In genomic region chr2:109421606-109422005, GRCh38 we compare ENCODE assay signal across 15 cellular contexts.
DNase-seq lines count a peak whose midpoint lies in the region; ATAC-seq and TF ChIP-seq lines count a peak whose summit lies in the region.
"Had no signal": no experiment of that assay in that cellular context is flagged by ENCODE, and none has a peak within 500 bp of the region (broad histone marks: within the 10 kb centered on the region; RNA-seq: fewer than 3 reads in every experiment).

No MANE protein-coding gene starts in this region.

- TF ChIP-seq POLR2A in thyroid gland (IDR thresholded peaks at IDR 0.05) = no peak

- TF ChIP-seq CTCF in chondrocyte (IDR thresholded peaks at IDR 0.05) = no peak
- no peak for TF ChIP-seq CTCF in psoas muscle (IDR thresholded peaks at IDR 0.05)
- no peak for TF ChIP-seq CTCF in thyroid gland (IDR thresholded peaks at IDR 0.05)

- peak overlapping the region; percentile 51 for H3K27ac Mint-ChIP-seq in chondrocyte (ENCODE audit: unreplicated experiment)
- H3K27ac Mint-ChIP-seq: CD4-positive, alpha-beta memory T cell; H9 had no signal

- peaks cover 9% of the 10 kb centered on the region for H3K9me3 ChIP-seq in BLaER1
- no peaks in the 10 kb centered on the region for H3K9me3 ChIP-seq in psoas muscle
- no peaks in the 10 kb centered on the region for H3K9me3 ChIP-seq in thyroid gland
- H3K9me3 ChIP-seq: Caco-2 had no signal

- H3K27me3 ChIP-seq in BLaER1 = no peaks in the 10 kb centered on the region
- H3K27me3 ChIP-seq in psoas muscle (ENCODE audit: insufficient read depth in 3 of 3, low read length in 2 of 3) = no peaks in the 10 kb centered on the region
- no peaks in the 10 kb centered on the region for H3K27me3 ChIP-seq in thyroid gland
- no peaks in the 10 kb centered on the region for H3K27me3 ChIP-seq in H7 (ENCODE audit: control insufficient read depth, insufficient read depth, low read length)

- no peak overlapping the region for H3K4me3 ChIP-seq in BLaER1
- no peak overlapping the region for H3K4me3 ChIP-seq in psoas muscle
- H3K4me3 ChIP-seq in thyroid gland (replicated peaks in 1 of 3) = no peak overlapping the region
- H3K4me3 ChIP-seq in H7 (ENCODE audit: insufficient read depth, low read depth, low read length) = no peak overlapping the region
- H3K4me3 ChIP-seq: GM23248 had no signal

- DNase-seq in chondrocyte (ENCODE audit: low spot score) (peak; percentile 24), psoas muscle (no peak), thyroid gland (no peak), COLO829 (ENCODE audit: low spot score) (no peak), H7 (no peak)
- DNase-seq: 8988T; Caco-2; CD4-positive, alpha-beta memory T cell; GF-D8; GM23248; H9 had no signal

- H3K27me3 Mint-ChIP-seq in chondrocyte (ENCODE audit: low read depth) = no peaks in the 10 kb centered on the region

- peaks cover 42% of the 10 kb centered on the region for H3K36me3 Mint-ChIP-seq in chondrocyte (ENCODE audit: low read depth)
- H3K36me3 Mint-ChIP-seq: CD4-positive, alpha-beta memory T cell had no signal

- intact Hi-C loops in psoas muscle (cut with DNase I) = loop anchor here in 1 of 2 donors (5.0 kb wide), 1 partner anchor 39 kb away; no protein-coding TSS in a partner anchor
- intact Hi-C loops in thyroid gland (cut with DNase I) = no loop called here

- 80 to 90% (median 85%) methylated on average over 3 of the region's 3 CpGs for WGBS in psoas muscle, 3 donors
- 97 to 100% methylated on average over 3 of the region's 3 CpGs for WGBS in thyroid gland, 2 donors

- no peaks in the 10 kb centered on the region for H4K20me1 ChIP-seq in BLaER1

- H3K4me1 ChIP-seq in BLaER1 = peaks cover 50% of the 10 kb centered on the region
- peaks cover 24% of the 10 kb centered on the region for H3K4me1 ChIP-seq in psoas muscle
- peaks cover 11 to 36% of the 10 kb centered on the region in 2 donors for H3K4me1 ChIP-seq in thyroid gland

- no peak overlapping the region for H3K9ac ChIP-seq in BLaER1
- H3K9ac ChIP-seq: GM23248, KMS-11 had no signal

- H3K9me3 Mint-ChIP-seq in chondrocyte (ENCODE audit: low read depth) = no peaks in the 10 kb centered on the region
- H3K9me3 Mint-ChIP-seq: CD4-positive, alpha-beta memory T cell; H9 had no signal

- H3K4me2 ChIP-seq in BLaER1 = peak overlapping the region; percentile 43
- H3K4me2 ChIP-seq: KMS-11 had no signal

- peaks cover 32% of the 10 kb centered on the region for H3K4me1 Mint-ChIP-seq in chondrocyte (ENCODE audit: low read depth)
- H3K4me1 Mint-ChIP-seq: CD4-positive, alpha-beta memory T cell had no signal

- no peak for ATAC-seq in psoas muscle
- no peak for ATAC-seq in HG02840 (IDR thresholded peaks at IDR 0.05; ENCODE audit: low FRiP score, unreplicated experiment)

- peaks cover 39% of the 10 kb centered on the region for H3K36me3 ChIP-seq in BLaER1
- no peaks in the 10 kb centered on the region for H3K36me3 ChIP-seq in psoas muscle (ENCODE audit: insufficient read depth in 1 of 2, low read depth in 1 of 2)
- no peaks in the 10 kb centered on the region for H3K36me3 ChIP-seq in thyroid gland
- no peaks in the 10 kb centered on the region for H3K36me3 ChIP-seq in H7 (replicated peaks; ENCODE audit: control insufficient read depth, insufficient read depth, low read length)

- no peak overlapping the region for H3K4me3 Mint-ChIP-seq in chondrocyte (ENCODE audit: unreplicated experiment)
- H3K4me3 Mint-ChIP-seq: CD4-positive, alpha-beta memory T cell; H9 had no signal

- H3K27ac ChIP-seq in BLaER1 (0 out of 2 replicates have a peak overlapping the region, but pooled peaks have one; percentile 4), psoas muscle (peak overlapping the region; percentile 69), thyroid gland (peak overlapping the region; percentile 2 to 82 (median 63))
- H3K27ac ChIP-seq: C4-2B, GM23248, KMS-11 had no signal

Comparison
In these comparisons a context has a peak if more than half of its experiments do, and no peak if none do; other contexts are left out.
1. H3K27ac ChIP-seq: peak in every context shown above with its lines; median percentile 69 in psoas muscle; 63 in thyroid gland; 4 in BLaER1.